31 cellular contexts compared by ENCODE assay signal in genomic region chr16:29777576-29778360, GRCh38. TPM values are rescaled to one million over a fixed set of nuclear protein-coding genes. Genes with fewer than 3 reads are reported as not detected.
A peak's percentile ranks its signal among the peaks of the same experiment; 100 is the strongest.
DNase-seq lines count a peak whose midpoint lies in the region; ATAC-seq, FAIRE-seq and TF ChIP-seq lines count a peak whose summit lies in the region.
"Had no signal": no experiment of that assay in that cellular context is flagged by ENCODE, and none has a peak within 500 bp of the region (broad histone marks: within the 10 kb centered on the region; RNA-seq: fewer than 3 reads in every experiment).

TSS of gene ZG16 (plus strand) at chr16:29778256. CDS start at chr16:29779267, 1,011 bp downstream.

- no peak for TF ChIP-seq POLR2A in H1 (IDR thresholded peaks at IDR 0.05; ENCODE audit: control extremely low read depth in 1 of 2, low read depth in 2 of 2, low read length in 2 of 2)

- WGBS in H1 (ENCODE audit: extremely low coverage in 1 of 2, insufficient coverage in 1 of 2, insufficient read length in 1 of 2, insufficient replicate concordance in 2 of 2, low coverage in 1 of 2, low lambda C conversion rate in 2 of 2, missing lambda C conversion rate in 1 of 2), 2 experiments = 79% methylated on average over 10 of the region's 10 CpGs; no CpG with 5 or more reads in 1 of the 2 experiments
- 65 to 67% methylated on average over 10 of the region's 10 CpGs for WGBS in pancreas, 2 donors

- H3K4me1 ChIP-seq in H1 (replicated peaks in 1 of 4; ENCODE audit: control insufficient read depth in 3 of 4, insufficient read depth in 4 of 4, low read length in 3 of 4) (no peaks in the 10 kb centered on the region), pancreas (no peaks in the 10 kb centered on the region)
- H3K4me1 ChIP-seq: ascending aorta, stomach, thyroid gland had no signal

- H3K4me2 ChIP-seq in H1 (ENCODE audit: insufficient read depth in 1 of 2, low read depth in 2 of 2, low read length in 2 of 2) = no peak within 1 kb of the TSS

- H3K27me3 ChIP-seq in H1 (replicated peaks in 1 of 4; ENCODE audit: control insufficient read depth in 3 of 4, extremely low read depth in 1 of 4, insufficient read depth in 3 of 4, low read length in 3 of 4) (peaks cover 0 to 2% (median 0%) of the 10 kb centered on the region in 4 experiments; a peak in 1 of 7 replicates), pancreas (no peaks in the 10 kb centered on the region)
- H3K27me3 ChIP-seq: ascending aorta, thyroid gland had no signal

- no peaks in the 10 kb centered on the region for H4K20me1 ChIP-seq in H1 (replicated peaks in 1 of 2; ENCODE audit: control insufficient read depth in 1 of 2, insufficient read depth in 2 of 2, low read length in 2 of 2)

- H4K8ac ChIP-seq in H1 (ENCODE audit: extremely low read depth, insufficient read depth, low read length) = no peak within 1 kb of the TSS; the same call in 1 of the 2 replicates

- peak; percentile 73 to 90 (median 86) for ATAC-seq in pancreas
- ATAC-seq: activated CD8-positive, alpha-beta T cell treated with anti-CD3 and anti-CD28 coated beads, Interleukin-2, amount 10 ng/mL, durations not matched to agents 7 days and 5 days; left lobe of liver; natural killer cell had no signal

- POLR2A ChIA-PET in H1 (lab: Charles Lee; ENCODE audit: partially characterized antibody) = interaction anchor here (0.6 to 3.2 kb wide), 10 partner anchors 7 to 577 kb away, joined by 3 to 16 read pairs (median 3); partner anchors contain the start of genes KIF22 and MAZ

- H3K4me3 ChIP-seq in H1 (ENCODE audit: extremely low read depth in 1 of 4, insufficient read depth in 2 of 4, low read depth in 3 of 4, low read length in 4 of 4) (no peak within 1 kb of the TSS), pancreas (no peak within 1 kb of the TSS)
- H3K4me3 ChIP-seq: ascending aorta, SK-N-MC, skin epidermis, stomach, thyroid gland had no signal

- H3K79me2 ChIP-seq in H1 (ENCODE audit: control insufficient read depth in 1 of 2, insufficient read depth in 2 of 2, low read length in 2 of 2) = no peaks in the 10 kb centered on the region

- FAIRE-seq in H1 (lab: Jason Lieb, UNC) (no peak), pancreas (lab: Jason Lieb, UNC) (no peak)
- FAIRE-seq: G401.6 had no signal

- H2BK12ac ChIP-seq in H1 (ENCODE audit: low read depth, low read length) = no peak within 1 kb of the TSS

- H2BK20ac ChIP-seq in H1 (ENCODE audit: low read length) = 0 out of 2 replicates have a peak within 1 kb of the TSS, but pooled peaks have one; percentile 61

- H3K36me3 ChIP-seq in H1 (ENCODE audit: control insufficient read depth in 2 of 4, insufficient read depth in 4 of 4, low read length in 3 of 4) (no peaks in the 10 kb centered on the region), pancreas (no peaks in the 10 kb centered on the region)
- H3K36me3 ChIP-seq: ascending aorta, stomach, thyroid gland had no signal

- H4K5ac ChIP-seq in H1 (ENCODE audit: insufficient read length, low read depth, low read length) = no peak within 1 kb of the TSS

- H2BK15ac ChIP-seq in H1 (ENCODE audit: low read length) = peak within 1 kb of the TSS; percentile 55; the same call in 1 of the 2 replicates

- CTCF ChIA-PET in H1 (lab: Charles Lee; ENCODE audit: partially characterized antibody) = interaction anchor here (0.6 to 2.3 kb wide), 8 partner anchors 10 to 86 kb away, joined by 3 to 11 read pairs (median 4); partner anchors contain the start of gene MVP

- H2BK120ac ChIP-seq in H1 (replicated peaks; ENCODE audit: low read depth, low read length) = no peak within 1 kb of the TSS

- H3K18ac ChIP-seq in H1 (ENCODE audit: extremely low read depth, low read length) = no peak within 1 kb of the TSS

- no peak within 1 kb of the TSS for H4K91ac ChIP-seq in H1 (replicated peaks; ENCODE audit: insufficient read length, low read length)

- no peak for TF ChIP-seq CTCF in H1 (IDR thresholded peaks at IDR 0.05; ENCODE audit: control extremely low read depth in 1 of 3, insufficient read depth in 1 of 3, low read depth in 1 of 3, low read length in 3 of 3)
- TF ChIP-seq CTCF in pancreas (IDR thresholded peaks at IDR 0.05) = no peak

- H3K9ac ChIP-seq in H1 (replicated peaks in 1 of 4; ENCODE audit: extremely low read depth in 1 of 4, low read depth in 3 of 4, low read length in 3 of 4) = no peak within 1 kb of the TSS

- intact Hi-C loops in pancreas (cut with DNase I) = no loop called here

- DNase-seq in NCI-H2196 treated with DMSO at 0.1 percent for 48 hours (lab: John Stamatoyannopoulos, UW; ENCODE audit: unreplicated experiment) (peak; percentile 7), NCI-H2196 (lab: John Stamatoyannopoulos, UW; ENCODE audit: unreplicated experiment) (no peak), NCI-H2029 (lab: John Stamatoyannopoulos, UW) (peak; percentile 25), H1 (ENCODE audit: low read depth in 1 of 2, low spot score in 2 of 2) (no peak), pancreas (peak in 3 of 6 donors; percentile 41 to 53 (median 42)), HK-2 (ENCODE audit: unreplicated experiment) (no peak), cortex of kidney (lab: John Stamatoyannopoulos, UW) (no peak), AG20443 (ENCODE audit: low spot score) (no peak)
- DNase-seq: activated CD4-positive, alpha-beta T cell treated with anti-CD3 and anti-CD28 coated beads for 1 hour; activated CD8-positive, alpha-beta T cell treated with anti-CD3 and anti-CD28 coated beads, Interleukin-2, amount 10 ng/mL, durations not matched to agents 7 days and 5 days; activated effector memory CD4-positive, alpha-beta T cell treated with Interleukin-2 at 50 U/mL for 16 hours; caudate nucleus; GOT3; hippocampal formation; natural killer cell; NCI-H774; stomach; thyroid gland had no signal

- no peaks in the 10 kb centered on the region for H3K23me2 ChIP-seq in H1 (ENCODE audit: low read depth, low read length)

- H2AK5ac ChIP-seq in H1 (ENCODE audit: low read depth, low read length) = no peak within 1 kb of the TSS; the same call in 1 of the 2 replicates

- no peak within 1 kb of the TSS for H2BK5ac ChIP-seq in H1 (ENCODE audit: low read depth, low read length)

- H3K9me3 ChIP-seq in H1 (ENCODE audit: insufficient read depth in 2 of 2, low read depth in 1 of 2, low read length in 1 of 2) = no peaks in the 10 kb centered on the region
- H3K9me3 ChIP-seq in pancreas = no peaks in the 10 kb centered on the region
- H3K9me3 ChIP-seq: ascending aorta, stomach, thyroid gland had no signal

- no peak within 1 kb of the TSS for H3K4ac ChIP-seq in H1 (replicated peaks; ENCODE audit: insufficient read length, low read depth, low read length)

- no peak for TF ChIP-seq EP300 in H1 (IDR thresholded peaks at IDR 0.05; ENCODE audit: borderline replicate concordance in 1 of 2, low read depth in 2 of 2, low read length in 2 of 2)

- H2AFZ ChIP-seq in H1 (ENCODE audit: low read length) = no peak within 1 kb of the TSS

- H3K14ac ChIP-seq in H1 (ENCODE audit: insufficient read length) = no peak within 1 kb of the TSS

- H3K27ac ChIP-seq in H1 (ENCODE audit: low read depth, low read length) = no peak within 1 kb of the TSS
- H3K27ac ChIP-seq in pancreas = no peak within 1 kb of the TSS
- H3K27ac ChIP-seq: ascending aorta, SK-N-MC, skin epidermis, stomach, thyroid gland had no signal

- no peak within 1 kb of the TSS for H3K56ac ChIP-seq in H1 (replicated peaks; ENCODE audit: insufficient read length, low read depth, low read length)

- H3K79me1 ChIP-seq in H1 (ENCODE audit: low read depth, low read length) = no peaks in the 10 kb centered on the region

- H3K23ac ChIP-seq in H1 (ENCODE audit: insufficient read length) = no peak within 1 kb of the TSS

- no peak for TF ChIP-seq RAD21 in H1 (IDR thresholded peaks at IDR 0.05 in 1 of 2, conservative IDR thresholded peaks at IDR 0.05 in 1 of 2; ENCODE audit: low read depth in 2 of 2, low read length in 2 of 2)

TF ChIP-seq in H1, 55 proteins besides CTCF, POLR2A, EP300 and RAD21:
- TF ChIP-seq SRF (IDR thresholded peaks at IDR 0.05; ENCODE audit: low read depth, low read length) = no peak
- no peak for TF ChIP-seq TEAD4 (IDR thresholded peaks at IDR 0.05; ENCODE audit: low read depth, low read length)
- TF ChIP-seq CHD1 (IDR thresholded peaks at IDR 0.05; ENCODE audit: low read depth, low read length) = no peak

RNA-seq across cellular contexts. Expression of gene ZG16, which starts in this region (rescaled TPM):
- not detected in 2 replicates for total RNA-seq in H1 (2021; fragmentation: NEBNext Ultra II Directional; extraction: Animal tissue kit (Norgen Biotek cat#: 25700))
- polyA plus RNA-seq in H1 (2011; rRNA removed) (not detected in 2 replicates), pancreas (1 to 10 TPM in 1 of 2 donors, under 1 TPM in 1; 0.52 to 2.4 TPM)
- polyA plus RNA-seq in H1 (2011; cell fraction: cytosol; rRNA removed) = not detected
- polyA plus RNA-seq in H1 (2011; cell fraction: nucleus; rRNA removed) = not detected
- polyA plus RNA-seq in H1 (2012, experiment 1 of 2) = not detected in 4 replicates
- polyA plus RNA-seq in H1 (2012, experiment 2 of 2) = not detected
- not detected for polyA plus RNA-seq in H1 (2013, experiment 1 of 2)
- polyA plus RNA-seq in H1 (2013, experiment 2 of 2) = not detected
- polyA minus RNA-seq in H1 (2011; rRNA and poly(A)+ RNA removed) = 0.09 TPM in 1 of 2 replicates, not detected in the other
- not detected for polyA minus RNA-seq in H1 (2011; cell fraction: cytosol; rRNA and poly(A)+ RNA removed)
- not detected for polyA minus RNA-seq in H1 (2011; cell fraction: nucleus; rRNA and poly(A)+ RNA removed)
- total RNA-seq in pancreas = 1 to 10 TPM in 3 of 6 donors, under 1 TPM in 3; 0.06 to 3.1 (median 1.1) TPM
- total RNA-seq: A673; activated CD8-positive, alpha-beta T cell treated with anti-CD3 and anti-CD28 coated beads, Interleukin-2, amount 10 ng/mL, durations not matched to agents 7 days and 5 days; B cell; dermis microvascular lymphatic vessel endothelial cell; fibroblast of lung; HT-29; MCF 10A; mesenteric fat pad; natural killer cell; omental fat pad; thyroid gland had no signal
- polyA plus RNA-seq: fibroblast of lung had no signal

Comparison
In these comparisons a context has a peak if more than half of its experiments do, and no peak if none do; other contexts are left out.
1. DNase-seq: peak in NCI-H2196 treated with DMSO at 0.1 percent for 48 hours (single experiment) and NCI-H2029 (single experiment); none in NCI-H2196 (single experiment), H1 (0 of 2), HK-2 (single experiment), cortex of kidney (single experiment) and AG20443 (single experiment).